Comparison of ENCODE assay signal across 24 cellular contexts in the genomic region with DNA sequence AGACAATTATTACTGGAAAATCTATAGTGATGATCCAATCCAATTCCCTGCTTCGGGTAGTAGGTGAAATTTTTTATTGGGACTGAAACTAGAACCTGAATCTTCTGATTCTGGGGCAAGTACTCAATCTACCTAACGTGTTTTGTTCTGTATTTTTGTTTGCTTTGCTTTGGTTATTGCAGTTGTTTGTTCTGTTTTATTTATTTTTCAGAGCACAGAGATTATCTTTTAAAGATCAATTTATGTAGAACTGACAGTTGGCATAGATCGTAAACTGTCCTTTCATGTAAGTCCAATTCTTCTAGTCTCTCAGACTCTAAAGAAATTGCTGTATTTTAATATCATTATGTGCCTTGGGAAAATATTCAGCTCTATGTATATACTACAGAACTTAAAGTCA.
"Had no signal": no experiment of that assay in that cellular context is flagged by ENCODE, and none has a peak within 500 bp of the region (broad histone marks: within the 10 kb centered on the region; RNA-seq: fewer than 3 reads in every experiment).

No MANE protein-coding gene starts in this region.

- H3K27ac ChIP-seq: stomach, suprapubic skin, testis, thoracic aorta, thyroid gland, tibial artery, tibial nerve, transverse colon, upper lobe of left lung, upper lobe of right lung, uterus, vagina had no signal

- H3K4me3 ChIP-seq: stomach, suprapubic skin, testis, thoracic aorta, thyroid gland, tibial artery, tibial nerve, transverse colon, upper lobe of left lung, upper lobe of right lung, uterus, vagina had no signal

- DNase-seq: stimulated activated CD4-positive, alpha-beta T cell treated with anti-CD3 and anti-CD28 coated beads, Interleukin-2, amount 100 ng/mL, for 48 hours; stimulated activated CD4-positive, alpha-beta T cell treated with anti-CD3 and anti-CD28 coated beads, Interleukin-4, amount 100 ng/mL, for 1 hour; stimulated activated CD4-positive, alpha-beta T cell treated with anti-CD3 and anti-CD28 coated beads, Interleukin-4, amount 100 ng/mL, for 24 hours; stimulated activated CD4-positive, alpha-beta T cell treated with anti-CD3 and anti-CD28 coated beads, Interleukin-4, amount 100 ng/mL, for 4 hours; stimulated activated CD8-positive, alpha-beta memory T cell treated with anti-CD3 and anti-CD28 coated beads, Interleukin-4, amount 100 ng/mL, for 48 hours; stimulated activated naive B cell treated with anti-CD40 and anti-IgM and Interleukin-4, amounts not matched to agents 10 μg/mL and 1 μg/mL and 100 μg/mL, for 72 hours; stimulated activated naive CD4-positive, alpha-beta T cell; stimulated activated naive CD4-positive, alpha-beta T cell treated with Interleukin-2 at 50 U/mL for 16 hours; stimulated activated naive CD8-positive, alpha-beta T cell treated with anti-CD3 and anti-CD28 coated beads, Interleukin-15, amount 100 ng/mL, for 72 hours; stimulated activated naive CD8-positive, alpha-beta T cell treated with anti-CD3 and anti-CD28 coated beads, Interleukin-15, Interleukin-2, amounts not matched to agents 100 U/mL and 50 U/mL, for 24 hours; stomach; substantia nigra; testis; thyroid gland; tibial artery; transverse colon; trophoblast cell; upper lobe of left lung; upper lobe of right lung; uterus had no signal
